In the genomic region with DNA sequence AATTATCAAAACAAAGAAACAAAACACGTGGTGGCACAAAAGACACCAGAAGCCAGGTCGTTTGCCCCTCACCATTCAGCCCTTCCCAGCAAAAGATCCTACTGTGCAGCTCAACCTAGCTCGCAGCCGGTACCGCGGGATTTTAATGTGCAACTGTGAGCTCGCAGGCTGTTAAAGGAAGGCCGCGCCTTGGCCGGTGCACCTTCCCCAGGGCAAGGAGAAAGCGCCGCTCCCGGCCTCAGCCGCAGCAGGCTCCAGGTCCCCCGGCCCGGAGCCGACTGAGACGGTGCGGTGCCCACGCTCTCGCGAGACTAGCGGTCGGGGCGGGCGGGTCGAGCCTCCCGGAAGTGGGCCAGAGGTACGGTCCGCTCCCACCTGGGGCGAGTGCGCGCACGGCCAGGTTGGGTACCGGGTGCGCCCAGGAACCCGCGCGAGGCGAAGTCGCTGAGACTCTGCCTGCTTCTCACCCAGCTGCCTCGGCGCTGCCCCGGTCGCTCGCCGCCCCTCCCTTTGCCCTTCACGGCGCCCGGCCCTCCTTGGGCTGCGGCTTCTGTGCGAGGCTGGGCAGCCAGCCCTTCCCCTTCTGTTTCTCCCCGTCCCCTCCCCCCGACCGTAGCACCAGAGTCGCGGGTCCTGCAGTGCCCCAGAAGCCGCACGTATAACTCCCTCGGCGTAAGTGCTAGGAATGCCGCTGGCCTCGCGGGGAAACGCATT, we compare ENCODE assay signal across 1 cellular context.
A peak's percentile ranks its signal among the peaks of the same experiment; 100 is the strongest.
TF ChIP-seq lines count a peak whose summit lies in the region.

A gene (plus strand): TSS at position 618 of the 714 bp plus-strand sequence. CDS start 682 bp downstream, outside the sequence.

TF ChIP-seq in H1, 55 proteins besides CTCF, POLR2A, EP300 and RAD21:
- TF ChIP-seq TAF1 (IDR thresholded peaks at IDR 0.05; ENCODE audit: low read depth, low read length) (peak; percentile 73), KDM4A (IDR thresholded peaks at IDR 0.05; ENCODE audit: low read depth, low read length, severe bottlenecking) (peak; percentile 71), ASH2L (IDR thresholded peaks at IDR 0.05; ENCODE audit: low read length) (peak; percentile 99), SIN3A (conservative IDR thresholded peaks at IDR 0.05 in 1 of 2, IDR thresholded peaks at IDR 0.05 in 1 of 2; ENCODE audit: low read depth in 1 of 2, low read length in 2 of 2) (0 out of 4 replicates have a peak, but pooled peaks of 1 of the 2 experiments have one; percentile 42), PHF8 (conservative IDR thresholded peaks at IDR 0.05; ENCODE audit: low read depth, low read length) (peak; percentile 90), TEAD4 (IDR thresholded peaks at IDR 0.05; ENCODE audit: low read depth, low read length) (peak; percentile 59; the same call in 1 of the 2 replicates), RXRA (IDR thresholded peaks at IDR 0.05; ENCODE audit: insufficient read depth, low read depth, low read length) (no peak), BRCA1 (IDR thresholded peaks at IDR 0.05; ENCODE audit: low read depth, low read length) (peak; percentile 82), CHD2 (IDR thresholded peaks at IDR 0.05; ENCODE audit: low read length) (peak; percentile 94), NRF1 (IDR thresholded peaks at IDR 0.05; ENCODE audit: low read depth, low read length) (no peak), EZH2 (IDR thresholded peaks at IDR 0.05; ENCODE audit: low read depth, low read length, severe bottlenecking) (no peak), TAF7 (optimal IDR thresholded peaks at IDR 0.05; ENCODE audit: borderline replicate concordance, low read depth, low read length) (peak; percentile 27), TBP (IDR thresholded peaks at IDR 0.05; ENCODE audit: low read depth, low read length) (peak; percentile 42; the same call in 1 of the 2 replicates), SRF (IDR thresholded peaks at IDR 0.05; ENCODE audit: low read depth, low read length) (no peak), RNF2 (IDR thresholded peaks at IDR 0.05; ENCODE audit: borderline replicate concordance, low read depth, low read length, missing control alignments, poor library complexity, severe bottlenecking) (no peak), POLR2AphosphoS5 (IDR thresholded peaks at IDR 0.05; ENCODE audit: low read depth, low read length) (peak; percentile 86), RBBP5 (IDR thresholded peaks at IDR 0.05; ENCODE audit: borderline replicate concordance, low read depth, low read length) (peak; percentile 100), HDAC2 (IDR thresholded peaks at IDR 0.05; ENCODE audit: borderline replicate concordance in 1 of 2, low read depth in 2 of 2, low read length in 2 of 2) (0 out of 4 replicates have a peak, but pooled peaks of 1 of the 2 experiments have one; percentile 23), BCL11A (IDR thresholded peaks at IDR 0.05; ENCODE audit: low read depth in 2 of 2, low read length in 2 of 2) (no peak), YY1 (IDR thresholded peaks at IDR 0.05; ENCODE audit: low read depth, low read length) (0 out of 2 replicates have a peak, but pooled peaks have one; percentile 28), KDM5A (IDR thresholded peaks at IDR 0.05; ENCODE audit: low read length) (no peak)
- TF ChIP-seq, protein P1, sequence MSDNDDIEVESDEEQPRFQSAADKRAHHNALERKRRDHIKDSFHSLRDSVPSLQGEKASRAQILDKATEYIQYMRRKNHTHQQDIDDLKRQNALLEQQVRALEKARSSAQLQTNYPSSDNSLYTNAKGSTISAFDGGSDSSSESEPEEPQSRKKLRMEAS (IDR thresholded peaks at IDR 0.05) = peak; percentile 5; the same call in 1 of the 2 replicates
- TF ChIP-seq, protein P2, sequence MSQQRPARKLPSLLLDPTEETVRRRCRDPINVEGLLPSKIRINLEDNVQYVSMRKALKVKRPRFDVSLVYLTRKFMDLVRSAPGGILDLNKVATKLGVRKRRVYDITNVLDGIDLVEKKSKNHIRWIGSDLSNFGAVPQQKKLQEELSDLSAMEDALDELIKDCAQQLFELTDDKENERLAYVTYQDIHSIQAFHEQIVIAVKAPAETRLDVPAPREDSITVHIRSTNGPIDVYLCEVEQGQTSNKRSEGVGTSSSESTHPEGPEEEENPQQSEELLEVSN (IDR thresholded peaks at IDR 0.05) = peak; percentile 71
- TF ChIP-seq, protein P3, sequence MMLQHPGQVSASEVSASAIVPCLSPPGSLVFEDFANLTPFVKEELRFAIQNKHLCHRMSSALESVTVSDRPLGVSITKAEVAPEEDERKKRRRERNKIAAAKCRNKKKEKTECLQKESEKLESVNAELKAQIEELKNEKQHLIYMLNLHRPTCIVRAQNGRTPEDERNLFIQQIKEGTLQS (IDR thresholded peaks at IDR 0.05; ENCODE audit: insufficient read depth, low read depth, low read length) = no peak
